ENCODE assay signal across 11 cellular contexts in the genomic region with DNA sequence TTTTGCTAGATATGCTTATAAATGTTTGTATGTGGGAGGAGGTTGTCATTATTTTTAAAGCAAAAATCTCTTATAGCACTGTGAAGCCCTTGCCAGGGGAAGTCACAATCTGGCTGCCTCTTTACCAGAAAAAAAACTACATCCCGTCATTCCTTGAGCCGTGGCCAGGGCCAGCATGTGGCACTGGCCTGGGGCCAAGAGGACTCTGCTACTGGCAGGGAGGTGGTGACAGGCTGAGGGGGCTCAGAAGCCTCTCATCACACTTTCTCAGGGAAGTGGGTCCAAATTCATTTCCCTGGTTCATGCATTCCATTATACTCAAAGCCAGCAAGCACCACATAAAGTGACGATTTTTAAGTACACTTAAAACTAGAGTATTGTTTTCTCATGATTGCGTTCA.
A peak's percentile ranks its signal among the peaks of the same experiment; 100 is the strongest.
DNase-seq lines count a peak whose midpoint lies in the region.
"Had no signal": no experiment of that assay in that cellular context is flagged by ENCODE, and none has a peak within 500 bp of the region (broad histone marks: within the 10 kb centered on the region; RNA-seq: fewer than 3 reads in every experiment).

No MANE protein-coding gene starts in this region.

- no peaks in the 10 kb centered on the region for H3K79me2 ChIP-seq in GM23248 (ENCODE audit: insufficient read depth)

- no peak overlapping the region for H3K4me2 ChIP-seq in GM23248 (ENCODE audit: unreplicated experiment)

- peak; percentile 18 to 55 for DNase-seq in NCI-H2081 (lab: John Stamatoyannopoulos, UW)
- DNase-seq in NCI-H2081 treated with DMSO at 0.1 percent for 48 hours (lab: John Stamatoyannopoulos, UW) = no peak
- peak in 57 of 58 donors; percentile 3 to 89 (median 55) for DNase-seq in anterior cingulate cortex (lab: John Stamatoyannopoulos, UW)
- DNase-seq in epidermal melanocyte (ENCODE audit: insufficient read length, low spot score) = no peak
- DNase-seq in AG08395 (ENCODE audit: low spot score) = no peak
- DNase-seq in GM23248 = no peak
- DNase-seq: activated CD8-positive, alpha-beta T cell treated with anti-CD3 and anti-CD28 coated beads for 36 hours; foreskin melanocyte; MG63 had no signal

- H3K4me3 ChIP-seq in GM23248 = no peak overlapping the region
- H3K4me3 ChIP-seq: MG63 had no signal

- H4K20me1 ChIP-seq in GM23248 (ENCODE audit: insufficient read depth) = no peaks in the 10 kb centered on the region

- no peaks in the 10 kb centered on the region for H3K4me1 ChIP-seq in GM23248 (ENCODE audit: insufficient read depth)

- H3F3A ChIP-seq in GM23248 (ENCODE audit: insufficient read depth) = no peaks in the 10 kb centered on the region

- H3K9me2 ChIP-seq in GM23248 (ENCODE audit: insufficient read depth) = no peaks in the 10 kb centered on the region

- H2AFZ ChIP-seq in GM23248 = no peak overlapping the region

- H3K9ac ChIP-seq in GM23248 = no peak overlapping the region

- WGBS in GM23248 (ENCODE audit: low coverage in 1 of 2, low lambda C conversion rate in 2 of 2, missing lambda C conversion rate in 2 of 2), 2 experiments = 4 to 6% methylated on average over 4 of the region's 4 CpGs

- in situ Hi-C loops in GM23248 (cut with MboI) = no loop called here

- no peaks in the 10 kb centered on the region for H3K36me3 ChIP-seq in GM23248 (ENCODE audit: low read depth)
- H3K36me3 ChIP-seq: MG63 had no signal

- H3K27ac ChIP-seq in layer of hippocampus (ENCODE audit: low read depth, low read length) = peak overlapping the region; percentile 83
- H3K27ac ChIP-seq in temporal lobe (ENCODE audit: low read depth, low read length) = peak overlapping the region; percentile 92
- H3K27ac ChIP-seq in GM23248 = no peak overlapping the region

- H3K9me3 ChIP-seq in GM23248 (ENCODE audit: low read depth) = no peaks in the 10 kb centered on the region
- H3K9me3 ChIP-seq: MG63 had no signal

- H3K27me3 ChIP-seq in layer of hippocampus (ENCODE audit: control insufficient read depth, insufficient read depth, low read length) (no peaks in the 10 kb centered on the region), GM23248 (replicated peaks; ENCODE audit: insufficient read depth) (peaks cover 27% of the 10 kb centered on the region)
- H3K27me3 ChIP-seq: MG63 had no signal

Comparison
In these comparisons a context has a peak if more than half of its experiments do, and no peak if none do; other contexts are left out.
1. DNase-seq: peak in NCI-H2081 (2 of 2) and anterior cingulate cortex (57 of 58); none in NCI-H2081 treated with DMSO at 0.1 percent for 48 hours (single experiment), epidermal melanocyte (single experiment), AG08395 (single experiment) and GM23248 (single experiment).